Comparison of ENCODE assay signal across 2 cellular contexts in the genomic region with DNA sequence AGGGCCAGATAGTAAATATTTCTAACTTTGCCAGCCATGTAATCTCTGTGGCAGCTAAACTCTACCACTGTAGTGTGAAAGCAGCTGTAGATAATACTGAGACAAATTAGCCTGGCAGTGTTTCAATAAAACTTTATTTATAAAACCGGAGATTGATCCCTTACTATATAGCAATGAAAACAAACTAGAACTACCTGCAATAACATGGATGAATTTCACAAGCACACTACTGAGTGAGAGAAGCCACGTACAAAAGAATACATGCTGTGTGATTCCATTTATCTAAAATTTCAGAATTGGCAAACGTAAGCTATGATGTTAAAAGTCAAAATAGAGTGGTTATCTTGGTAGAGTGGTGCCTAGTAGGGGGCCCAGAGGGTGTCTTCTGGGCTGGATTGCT.
A peak's percentile ranks its signal among the peaks of the same experiment; 100 is the strongest.
TF ChIP-seq lines count a peak whose summit lies in the region.

No MANE protein-coding gene starts in this region.

TF ChIP-seq in HEK293, 187 proteins besides CTCF, POLR2A, EP300 and RAD21:
- TF ChIP-seq ZNF548 (tag by site-specific recombination; IDR thresholded peaks at IDR 0.05) (no peak), ZBTB48 (tag by site-specific recombination; IDR thresholded peaks at IDR 0.05) (peak; percentile 43; the same call in 1 of the 2 replicates), ZNF518A (tag by site-specific recombination; conservative IDR thresholded peaks at IDR 0.05; ENCODE audit: low read depth) (0 out of 2 replicates have a peak, but pooled peaks have one; percentile 31)
- TF ChIP-seq, protein P1, sequence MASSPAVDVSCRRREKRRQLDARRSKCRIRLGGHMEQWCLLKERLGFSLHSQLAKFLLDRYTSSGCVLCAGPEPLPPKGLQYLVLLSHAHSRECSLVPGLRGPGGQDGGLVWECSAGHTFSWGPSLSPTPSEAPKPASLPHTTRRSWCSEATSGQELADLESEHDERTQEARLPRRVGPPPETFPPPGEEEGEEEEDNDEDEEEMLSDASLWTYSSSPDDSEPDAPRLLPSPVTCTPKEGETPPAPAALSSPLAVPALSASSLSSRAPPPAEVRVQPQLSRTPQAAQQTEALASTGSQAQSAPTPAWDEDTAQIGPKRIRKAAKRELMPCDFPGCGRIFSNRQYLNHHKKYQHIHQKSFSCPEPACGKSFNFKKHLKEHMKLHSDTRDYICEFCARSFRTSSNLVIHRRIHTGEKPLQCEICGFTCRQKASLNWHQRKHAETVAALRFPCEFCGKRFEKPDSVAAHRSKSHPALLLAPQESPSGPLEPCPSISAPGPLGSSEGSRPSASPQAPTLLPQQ (tag by site-specific recombination; IDR thresholded peaks at IDR 0.05), result 0 out of 2 replicates have a peak, but pooled peaks have one; percentile 12

TF ChIP-seq in K562, 482 proteins besides CTCF, POLR2A, EP300 and RAD21:
- TF ChIP-seq SLC30A9 (CRISPR knock-in tag; IDR thresholded peaks at IDR 0.05), result no peak
- no peak for TF ChIP-seq ZNF764 (CRISPR knock-in tag; IDR thresholded peaks at IDR 0.05; ENCODE audit: low read depth)
- no peak for TF ChIP-seq NELFE (IDR thresholded peaks at IDR 0.05; ENCODE audit: insufficient read depth, insufficient read length)
- no peak for TF ChIP-seq MYNN (IDR thresholded peaks at IDR 0.05)
- TF ChIP-seq MYNN (CRISPR knock-in tag; IDR thresholded peaks at IDR 0.05), result no peak
- TF ChIP-seq, protein P2, sequence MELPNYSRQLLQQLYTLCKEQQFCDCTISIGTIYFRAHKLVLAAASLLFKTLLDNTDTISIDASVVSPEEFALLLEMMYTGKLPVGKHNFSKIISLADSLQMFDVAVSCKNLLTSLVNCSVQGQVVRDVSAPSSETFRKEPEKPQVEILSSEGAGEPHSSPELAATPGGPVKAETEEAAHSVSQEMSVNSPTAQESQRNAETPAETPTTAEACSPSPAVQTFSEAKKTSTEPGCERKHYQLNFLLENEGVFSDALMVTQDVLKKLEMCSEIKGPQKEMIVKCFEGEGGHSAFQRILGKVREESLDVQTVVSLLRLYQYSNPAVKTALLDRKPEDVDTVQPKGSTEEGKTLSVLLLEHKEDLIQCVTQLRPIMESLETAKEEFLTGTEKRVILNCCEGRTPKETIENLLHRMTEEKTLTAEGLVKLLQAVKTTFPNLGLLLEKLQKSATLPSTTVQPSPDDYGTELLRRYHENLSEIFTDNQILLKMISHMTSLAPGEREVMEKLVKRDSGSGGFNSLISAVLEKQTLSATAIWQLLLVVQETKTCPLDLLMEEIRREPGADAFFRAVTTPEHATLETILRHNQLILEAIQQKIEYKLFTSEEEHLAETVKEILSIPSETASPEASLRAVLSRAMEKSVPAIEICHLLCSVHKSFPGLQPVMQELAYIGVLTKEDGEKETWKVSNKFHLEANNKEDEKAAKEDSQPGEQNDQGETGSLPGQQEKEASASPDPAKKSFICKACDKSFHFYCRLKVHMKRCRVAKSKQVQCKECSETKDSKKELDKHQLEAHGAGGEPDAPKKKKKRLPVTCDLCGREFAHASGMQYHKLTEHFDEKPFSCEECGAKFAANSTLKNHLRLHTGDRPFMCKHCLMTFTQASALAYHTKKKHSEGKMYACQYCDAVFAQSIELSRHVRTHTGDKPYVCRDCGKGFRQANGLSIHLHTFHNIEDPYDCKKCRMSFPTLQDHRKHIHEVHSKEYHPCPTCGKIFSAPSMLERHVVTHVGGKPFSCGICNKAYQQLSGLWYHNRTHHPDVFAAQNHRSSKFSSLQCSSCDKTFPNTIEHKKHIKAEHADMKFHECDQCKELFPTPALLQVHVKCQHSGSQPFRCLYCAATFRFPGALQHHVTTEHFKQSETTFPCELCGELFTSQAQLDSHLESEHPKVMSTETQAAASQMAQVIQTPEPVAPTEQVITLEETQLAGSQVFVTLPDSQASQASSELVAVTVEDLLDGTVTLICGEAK (IDR thresholded peaks at IDR 0.05), result peak; percentile 97
- TF ChIP-seq, protein P2 (CRISPR knock-in tag; IDR thresholded peaks at IDR 0.05), result peak; percentile 92
